Comparison of ENCODE assay signal across 8 cellular contexts in the genomic region with DNA sequence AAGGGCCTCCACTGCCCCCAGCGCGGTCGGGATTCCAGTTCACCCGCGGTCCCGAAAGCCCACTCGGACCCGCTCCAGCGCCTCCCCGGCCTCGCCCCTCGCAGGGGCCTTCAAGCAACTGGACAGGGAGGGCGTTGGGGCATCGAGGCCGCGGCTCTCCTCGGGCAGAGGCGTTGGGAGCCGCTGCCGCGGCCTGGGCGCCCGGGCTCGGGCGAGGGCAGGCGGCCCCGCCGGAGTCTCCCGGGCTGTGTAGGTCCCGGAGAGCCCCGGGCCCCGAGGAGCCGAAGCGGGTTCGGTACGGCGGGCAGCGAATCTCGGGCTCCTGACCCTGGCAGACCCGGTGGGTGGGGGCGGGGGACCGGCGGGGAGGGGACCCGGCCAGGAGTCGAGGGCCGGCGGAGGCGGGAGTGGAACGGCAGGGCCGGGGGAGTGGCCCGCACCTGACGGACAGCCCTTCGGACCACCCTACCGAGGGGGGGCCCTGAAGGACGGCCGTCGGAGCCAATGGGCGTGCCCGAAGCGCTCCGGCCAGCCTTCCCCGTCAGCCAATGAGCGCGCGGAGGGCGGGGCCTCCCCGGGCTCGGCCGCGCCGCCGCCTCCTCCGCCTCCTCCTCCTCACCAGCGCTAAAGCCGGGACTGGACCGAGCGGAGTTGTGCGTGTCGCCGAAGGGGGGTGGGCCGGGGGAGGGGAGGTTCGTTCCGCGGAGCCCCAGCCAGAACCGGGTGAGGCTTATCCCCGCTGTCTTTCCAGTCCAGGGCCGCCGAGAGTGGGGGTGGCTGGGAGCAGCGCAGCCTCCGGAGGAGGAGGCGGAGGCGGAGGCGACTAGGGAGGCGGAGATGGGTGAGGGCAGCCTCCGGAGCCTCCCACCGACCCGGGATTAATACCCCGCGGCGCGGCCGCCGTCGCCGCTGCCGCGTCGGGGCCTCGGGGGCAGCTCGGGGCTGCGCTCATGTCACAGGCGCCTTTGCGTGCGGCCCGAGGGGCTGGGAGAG. TPM values are rescaled to one million over a fixed set of nuclear protein-coding genes. Genes with fewer than 3 reads are reported as not detected.
DNase-seq lines count a peak whose midpoint lies in the region; ATAC-seq, FAIRE-seq and TF ChIP-seq lines count a peak whose summit lies in the region.

TSS of gene ZMYM2 (plus strand) at position 609 of the 993 bp plus-strand sequence. CDS start 34,346 bp downstream, outside the sequence.

- H3K4me1 ChIP-seq in right atrium auricular region (peaks cover 0 to 36% of the 10 kb centered on the region in 2 donors), psoas muscle (peaks cover 35% of the 10 kb centered on the region), urinary bladder (ENCODE audit: insufficient read depth) (no peaks in the 10 kb centered on the region)

- H3K9me3 ChIP-seq in right atrium auricular region (no peaks in the 10 kb centered on the region), psoas muscle (no peaks in the 10 kb centered on the region)

- intact Hi-C loops in T-helper 2 cell treated with Interferon-gamma antibody and Interleukin-4, amounts not matched to agents 100 ng/mL and 5 ng/mL, for 36 hours (cut with micrococcal nuclease), result loop anchor here (2.0 to 5.0 kb wide), 5 partner anchors 326 to 1644 kb away; partner anchors contain the start of genes CRYL1, EEF1AKMT1, IFT88 and MICU2
- intact Hi-C loops in psoas muscle (cut with DNase I), result loop anchor here (5.0 to 10.0 kb wide), 2 partner anchors 96 to 174 kb away; partner anchors contain the start of genes ZMYM5 (in 2 of the 2) and PSPC1 (in 1 of the 2)

- peak; percentile 96 for FAIRE-seq in GM18507 (lab: Jason Lieb, UNC)

- H3K36me3 ChIP-seq in right atrium auricular region (no peaks in the 10 kb centered on the region), psoas muscle (ENCODE audit: insufficient read depth in 1 of 2, low read depth in 1 of 2) (peaks cover 0 to 17% of the 10 kb centered on the region in 2 donors), urinary bladder (ENCODE audit: insufficient read depth) (no peaks in the 10 kb centered on the region)

- WGBS in psoas muscle, 3 donors, result 0 to 1% (median 0%) methylated on average over 45 to 115 of the region's 115 CpGs
- under 1% methylated on average over 115 of the region's 115 CpGs for WGBS in urinary bladder

- ATAC-seq in HG02973 (IDR thresholded peaks at IDR 0.05; ENCODE audit: unreplicated experiment) (peak; percentile 75), psoas muscle (peak; percentile 94 to 98 (median 97))

- H3K27ac ChIP-seq in right atrium auricular region (peak within 1 kb of the TSS; percentile 99 to 100), psoas muscle (peak within 1 kb of the TSS; percentile 94), urinary bladder (ENCODE audit: low read depth) (peak within 1 kb of the TSS; percentile 97)

- TF ChIP-seq CTCF in right atrium auricular region (IDR thresholded peaks at IDR 0.05), result no peak
- TF ChIP-seq CTCF in psoas muscle (IDR thresholded peaks at IDR 0.05), result no peak

- H3K4me3 ChIP-seq in right atrium auricular region (peak within 1 kb of the TSS; percentile 88 to 94), psoas muscle (peak within 1 kb of the TSS; percentile 92), urinary bladder (ENCODE audit: low read depth, low read length) (peak within 1 kb of the TSS; percentile 93)

- DNase-seq in GM18507 (ENCODE audit: extremely low spot score, insufficient read length, low read depth), result peak; percentile 95
- peak; percentile 96 to 100 for DNase-seq in NCI-H1930 (lab: John Stamatoyannopoulos, UW)
- DNase-seq in anterior cingulate cortex (lab: John Stamatoyannopoulos, UW), result peak; percentile 76 to 100 (median 99)
- peak; percentile 98 for DNase-seq in right atrium auricular region (ENCODE audit: low spot score)
- DNase-seq in psoas muscle, result peak; percentile 99 to 100

- H3K27me3 ChIP-seq in right atrium auricular region (no peaks in the 10 kb centered on the region), psoas muscle (ENCODE audit: insufficient read depth in 3 of 3, low read length in 2 of 3) (no peaks in the 10 kb centered on the region)

RNA-seq across cellular contexts. Expression of gene ZMYM2, which starts in this region (rescaled TPM):
- total RNA-seq in T-helper 2 cell treated with Interferon-gamma antibody and Interleukin-4, amounts not matched to agents 100 ng/mL and 5 ng/mL, for 36 hours, result 51.4 and 58.4 TPM in 2 replicates
- total RNA-seq in right atrium auricular region (10 to 100 TPM; 35.7 to 48.1 TPM), psoas muscle (10 to 100 TPM; 25.4 to 42.8 (median 29.9) TPM), urinary bladder (199 TPM)
- polyA plus RNA-seq in psoas muscle (10 to 100 TPM in 1 of 3 donors, 1 to 10 TPM in 2; 6.7 to 18.3 (median 9.6) TPM), urinary bladder (20.0 TPM)

Comparison
In these comparisons a context has a peak if more than half of its experiments do, and no peak if none do; other contexts are left out.
1. Peak in every context shown above with its lines: DNase-seq, ATAC-seq, H3K4me3 ChIP-seq and H3K27ac ChIP-seq.